Comparison of ENCODE assay signal across 16 cellular contexts in genomic region chr6:69105288-69105687, GRCh38.
DNase-seq lines count a peak whose midpoint lies in the region; ATAC-seq, FAIRE-seq and TF ChIP-seq lines count a peak whose summit lies in the region.
"Had no signal": no experiment of that assay in that cellular context is flagged by ENCODE, and none has a peak within 500 bp of the region (broad histone marks: within the 10 kb centered on the region; RNA-seq: fewer than 3 reads in every experiment).

No MANE protein-coding gene starts in this region.

- H3K4me3 ChIP-seq in A549 (no peak overlapping the region), H7 (ENCODE audit: insufficient read depth, low read depth, low read length) (no peak overlapping the region)
- H3K4me3 ChIP-seq: cardiac muscle cell, gastroesophageal sphincter, lung, right lobe of liver, suprapubic skin had no signal

- no peaks in the 10 kb centered on the region for H3K9me3 ChIP-seq in A549
- H3K9me3 ChIP-seq: gastroesophageal sphincter, right lobe of liver, suprapubic skin had no signal

- CTCF ChIA-PET in A549 (lab: Yijun Ruan, JAX): no interaction called here

- POLR2A ChIA-PET in A549 (lab: Yijun Ruan, JAX): no interaction called here

- no peak overlapping the region for H3K27ac ChIP-seq in A549
- H3K27ac ChIP-seq: cardiac muscle cell, gastroesophageal sphincter, right lobe of liver, suprapubic skin had no signal

- no peak for TF ChIP-seq POLR2A in A549 (IDR thresholded peaks at IDR 0.05; ENCODE audit: low read length)

- H3K36me3 ChIP-seq in H7 (replicated peaks; ENCODE audit: control insufficient read depth, insufficient read depth, low read length): no peaks in the 10 kb centered on the region
- H3K36me3 ChIP-seq: cardiac muscle cell, gastroesophageal sphincter, right lobe of liver, suprapubic skin had no signal

- DNase-seq in A549 (ENCODE audit: low read depth in 1 of 2, low spot score in 1 of 2) (peak in 1 of 2 experiments; percentile 15), H7 (peak; percentile 20), SK-MEL-5 (ENCODE audit: low read depth, low spot score) (peak; percentile 17), iPS-NIHi11 (ENCODE audit: low spot score) (peak; percentile 8), T-helper 9 cell (no peak), DMS153 (lab: John Stamatoyannopoulos, UW) (no peak), NCI-H2171 treated with DMSO at 0.1 percent for 48 hours (lab: John Stamatoyannopoulos, UW) (no peak)
- DNase-seq: activated gamma-delta T cell; right lobe of liver; stimulated activated CD4-positive, alpha-beta T cell treated with anti-CD3 and anti-CD28 coated beads, Interleukin-15, amount 100 ng/mL, for 24 hours had no signal

- FAIRE-seq in A549 (lab: Jason Lieb, UNC): no peak
- FAIRE-seq: HepG2 had no signal

- peak in 1 of 2 experiments; percentile 49; a peak in 3 of 6 replicates for ATAC-seq in A549
- ATAC-seq in HG02973 (IDR thresholded peaks at IDR 0.05; ENCODE audit: unreplicated experiment): no peak
- ATAC-seq: gastroesophageal sphincter, HepG2, right lobe of liver had no signal

- TF ChIP-seq EP300 in A549 (IDR thresholded peaks at IDR 0.05): no peak

- no peaks in the 10 kb centered on the region for H3K4me1 ChIP-seq in A549
- H3K4me1 ChIP-seq: gastroesophageal sphincter, right lobe of liver, suprapubic skin had no signal

- no peaks in the 10 kb centered on the region for H3K27me3 ChIP-seq in H7 (ENCODE audit: control insufficient read depth, insufficient read depth, low read length)
- H3K27me3 ChIP-seq: cardiac muscle cell, gastroesophageal sphincter, right lobe of liver, suprapubic skin had no signal

- no peak overlapping the region for H3K4me2 ChIP-seq in A549

- no peak for TF ChIP-seq CTCF in A549 (IDR thresholded peaks at IDR 0.05)

- TF ChIP-seq RAD21 in A549 (conservative IDR thresholded peaks at IDR 0.05 in 1 of 2, IDR thresholded peaks at IDR 0.05 in 1 of 2): peak; percentile 22 to 38; a peak in 2 of 5 replicates

- in situ Hi-C loops in SK-MEL-5 (cut with HindIII; ENCODE audit: low pct_unique_long_range_greater_than_20kb, low sequenced_read_pairs): no loop called here

- WGBS in A549 (ENCODE audit: missing lambda C conversion rate): 23% methylated on average over 3 of the region's 3 CpGs

TF ChIP-seq in A549, 52 proteins besides CTCF, POLR2A, EP300 and RAD21:
- TF ChIP-seq HOXB5 (CRISPR knock-in tag; IDR thresholded peaks at IDR 0.05) (no peak), SMC3 (IDR thresholded peaks at IDR 0.05) (0 out of 3 replicates have a peak, but pooled peaks have one; percentile 17)

Comparison
In these comparisons a context has a peak if more than half of its experiments do, and no peak if none do; other contexts are left out.
1. DNase-seq: peak in H7 (single experiment), SK-MEL-5 (single experiment) and iPS-NIHi11 (single experiment); none in T-helper 9 cell (single experiment), DMS153 (single experiment) and NCI-H2171 treated with DMSO at 0.1 percent for 48 hours (single experiment).